8 cellular contexts compared by ENCODE assay signal in the genomic region with DNA sequence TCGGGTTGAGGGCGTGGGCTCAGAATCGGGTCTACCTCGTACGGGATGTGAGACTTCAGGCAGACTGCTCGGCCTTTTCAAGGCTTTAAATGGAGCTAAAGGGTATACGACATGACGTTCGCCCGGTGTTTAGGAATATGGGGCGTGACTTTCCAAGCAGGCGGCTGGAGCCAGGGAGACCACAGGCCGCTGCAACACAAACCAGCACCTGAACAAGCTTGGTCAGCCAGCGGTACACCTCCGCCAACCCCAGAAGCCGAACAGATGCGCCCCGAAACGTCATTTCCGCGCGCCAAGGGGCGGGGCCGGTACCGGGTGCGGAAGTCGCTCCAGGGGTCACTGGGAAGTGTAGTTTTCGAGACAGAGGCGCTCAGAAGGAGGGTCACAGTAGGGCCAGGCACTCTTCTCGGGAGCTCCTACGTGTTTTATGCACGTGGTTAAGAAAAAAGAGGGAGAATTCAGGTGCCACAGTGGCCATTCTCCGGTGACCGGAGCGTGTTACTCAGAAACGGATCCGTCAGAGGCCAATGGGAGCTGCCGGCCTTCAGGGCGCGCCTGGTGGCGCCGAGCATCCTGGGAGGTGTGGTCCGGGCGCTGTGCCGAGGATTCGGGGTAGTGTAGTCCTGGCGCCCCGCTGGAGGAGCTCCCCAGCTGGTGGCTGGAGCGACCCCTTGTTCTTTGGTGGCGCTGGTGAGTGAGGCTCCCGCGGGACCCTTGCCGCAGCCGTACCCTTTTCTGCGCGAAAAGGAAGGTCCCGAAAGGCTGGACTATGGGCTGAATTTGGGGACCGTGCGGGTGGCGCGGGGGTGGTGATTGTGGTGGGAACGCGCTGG. TPM values are rescaled to one million over a fixed set of nuclear protein-coding genes. Genes with fewer than 3 reads are reported as not detected.
DNase-seq lines count a peak whose midpoint lies in the region; ATAC-seq and TF ChIP-seq lines count a peak whose summit lies in the region.

TSS of gene ZNF133 (plus strand) at position 613 of the 833 bp plus-strand sequence. CDS start 17,160 bp downstream, outside the sequence.

- no peak for TF ChIP-seq CTCF in epithelial cell of proximal tubule (conservative IDR thresholded peaks at IDR 0.05; ENCODE audit: low read depth, low read length)

- H3K27ac Mint-ChIP-seq in IgD-negative memory B cell: peak within 1 kb of the TSS; percentile 98 to 100 (median 99)

- H3K36me3 Mint-ChIP-seq in IgD-negative memory B cell: peaks cover 6% of the 10 kb centered on the region

- peaks cover 6% of the 10 kb centered on the region for H3K27me3 Mint-ChIP-seq in IgD-negative memory B cell

- ATAC-seq in GM21576 (IDR thresholded peaks at IDR 0.05; ENCODE audit: unreplicated experiment): peak; percentile 98

- DNase-seq in DMS53 (lab: John Stamatoyannopoulos, UW): peak; percentile 98
- DNase-seq in OCI-M1 (lab: John Stamatoyannopoulos, UW): peak; percentile 95
- DNase-seq in activated T-cell treated with anti-CD3 and anti-CD28 coated beads for 48 hours (ENCODE audit: low read depth): peak; percentile 94
- peak; percentile 57 for DNase-seq in epithelial cell of proximal tubule (ENCODE audit: low read depth)
- DNase-seq in mucosa of gallbladder (ENCODE audit: low spot score): peak; percentile 97
- peak; percentile 96 for DNase-seq in stimulated activated CD8-positive, alpha-beta memory T cell treated with anti-CD3 and anti-CD28 coated beads, Interleukin-4, amount 100 ng/mL, for 24 hours (ENCODE audit: low read depth)

- peak within 1 kb of the TSS; percentile 93 to 100 (median 99) for H3K4me3 Mint-ChIP-seq in IgD-negative memory B cell

- peaks cover 4 to 21% (median 10%) of the 10 kb centered on the region in 3 donors for H3K9me3 Mint-ChIP-seq in IgD-negative memory B cell

- peak within 1 kb of the TSS; percentile 94 for H3K4me3 ChIP-seq in epithelial cell of proximal tubule (ENCODE audit: low read depth, low read length)

- peaks cover 13 to 24% (median 13%) of the 10 kb centered on the region in 3 donors for H3K4me1 Mint-ChIP-seq in IgD-negative memory B cell

RNA-seq across cellular contexts. Expression of gene ZNF133, which starts in this region (rescaled TPM):
- polyA plus RNA-seq in IgD-negative memory B cell: 9.0 TPM
- total RNA-seq in epithelial cell of proximal tubule (7.7 and 16.1 TPM in 2 replicates), mucosa of gallbladder (12.7 TPM)

Comparison
In these comparisons a context has a peak if more than half of its experiments do, and no peak if none do; other contexts are left out.
1. Peak in every context shown above with its lines: DNase-seq, ATAC-seq and H3K4me3 ChIP-seq.